Comparison of ENCODE assay signal across 8 cellular contexts in genomic region chr15:67125589-67126502, GRCh38.
DNase-seq lines count a peak whose midpoint lies in the region; ATAC-seq and TF ChIP-seq lines count a peak whose summit lies in the region.

No MANE protein-coding gene starts in this region.

- in situ Hi-C loops in transverse colon (cut with MboI; ENCODE audit: low pct_ligation_motif_present in 1 of 4, low pct_unique_long_range_greater_than_20kb in 1 of 4, low sequenced_read_pairs in 3 of 4) = no loop called here

- no peak; the same call in 1 of the 2 replicates for TF ChIP-seq RAD21 in Ishikawa (IDR thresholded peaks at IDR 0.05; ENCODE audit: low read depth)

- H3K4me1 ChIP-seq in body of pancreas = peaks cover 64% of the 10 kb centered on the region
- H3K4me1 ChIP-seq in left lung = peaks cover 24 to 84% of the 10 kb centered on the region in 2 donors
- H3K4me1 ChIP-seq in transverse colon = peaks cover 25 to 63% (median 44%) of the 10 kb centered on the region in 4 donors

- H3K4me3 ChIP-seq in body of pancreas = no peak overlapping the region
- H3K4me3 ChIP-seq in left lung = no peak overlapping the region
- H3K4me3 ChIP-seq in transverse colon = no peak overlapping the region

- H3K27me3 ChIP-seq in body of pancreas = no peaks in the 10 kb centered on the region
- H3K27me3 ChIP-seq in left lung = no peaks in the 10 kb centered on the region
- H3K27me3 ChIP-seq in transverse colon = no peaks in the 10 kb centered on the region

- no peaks in the 10 kb centered on the region for H3K9me3 ChIP-seq in body of pancreas
- no peaks in the 10 kb centered on the region for H3K9me3 ChIP-seq in left lung
- no peaks in the 10 kb centered on the region for H3K9me3 ChIP-seq in transverse colon

- H3K36me3 ChIP-seq in body of pancreas (replicated peaks in 1 of 2; ENCODE audit: insufficient read depth in 1 of 2, low read depth in 2 of 2) (no peaks in the 10 kb centered on the region), left lung (no peaks in the 10 kb centered on the region), transverse colon (no peaks in the 10 kb centered on the region)

- peak; percentile 88 for DNase-seq in AG08396 (ENCODE audit: low spot score)
- peak; percentile 61 to 84 (median 74) for DNase-seq in body of pancreas
- no peak for DNase-seq in left lung
- DNase-seq in transverse colon = no peak

- no peak for TF ChIP-seq POLR2A in body of pancreas (IDR thresholded peaks at IDR 0.05)
- no peak for TF ChIP-seq POLR2A in transverse colon (IDR thresholded peaks at IDR 0.05)

- ATAC-seq in body of pancreas (peak; percentile 67), left lung (peak; percentile 64), GM19467 (IDR thresholded peaks at IDR 0.05; ENCODE audit: unreplicated experiment) (no peak), HG03442 (IDR thresholded peaks at IDR 0.05; ENCODE audit: unreplicated experiment) (no peak), GM18519 (IDR thresholded peaks at IDR 0.05; ENCODE audit: low FRiP score, unreplicated experiment) (no peak)

- no peak for TF ChIP-seq CTCF in body of pancreas (IDR thresholded peaks at IDR 0.05)
- no peak for TF ChIP-seq CTCF in left lung (IDR thresholded peaks at IDR 0.05)
- TF ChIP-seq CTCF in transverse colon (IDR thresholded peaks at IDR 0.05) = no peak

- intact Hi-C loops in body of pancreas (cut with DNase I) = no loop called here
- intact Hi-C loops in left lung (cut with DNase I) = no loop called here
- intact Hi-C loops in transverse colon (cut with DNase I; ENCODE audit: low total_unique reads) = loop anchor here (10.0 kb wide), 1 partner anchor 59 kb away; no protein-coding TSS in a partner anchor

- TF ChIP-seq EP300 in Ishikawa (IDR thresholded peaks at IDR 0.05; ENCODE audit: borderline replicate concordance) = peak; percentile 74; the same call in 1 of the 2 replicates
- no peak for TF ChIP-seq EP300 in transverse colon (IDR thresholded peaks at IDR 0.05; ENCODE audit: low read depth)

- H3K27ac ChIP-seq in body of pancreas (peak overlapping the region; percentile 59 to 81 (median 74)), left lung (peak overlapping the region; percentile 1 to 62), transverse colon (peak overlapping the region; percentile 74 to 82 (median 76))

- WGBS in body of pancreas, 2 donors = 47 to 48% methylated on average over 18 to 20 of the region's 20 CpGs
- WGBS in transverse colon (ENCODE audit: low coverage in 1 of 2), 2 donors = 62 to 66% methylated on average over 7 to 20 of the region's 20 CpGs

TF ChIP-seq in Ishikawa, 13 proteins besides CTCF, POLR2A, EP300 and RAD21:
- TF ChIP-seq ZBTB7A (IDR thresholded peaks at IDR 0.05; ENCODE audit: low read depth) (no peak; the same call in 1 of the 2 replicates), TCF12 (IDR thresholded peaks at IDR 0.05; ENCODE audit: low read depth) (peak; percentile 71), CREB1 (IDR thresholded peaks at IDR 0.05; ENCODE audit: low read depth) (no peak), USF1 (IDR thresholded peaks at IDR 0.05) (no peak), MAX (IDR thresholded peaks at IDR 0.05) (peak; percentile 42), NFIC (IDR thresholded peaks at IDR 0.05) (0 out of 2 replicates have a peak, but pooled peaks have one; percentile 39), CEBPB (IDR thresholded peaks at IDR 0.05) (no peak), TEAD4 (IDR thresholded peaks at IDR 0.05) (no peak; the same call in 1 of the 2 replicates), YY1 (IDR thresholded peaks at IDR 0.05; ENCODE audit: low read depth) (no peak), REST (IDR thresholded peaks at IDR 0.05; ENCODE audit: low read depth) (no peak), FOXM1 (IDR thresholded peaks at IDR 0.05; ENCODE audit: borderline replicate concordance, low read depth) (peak; percentile 99), TAF1 (IDR thresholded peaks at IDR 0.05; ENCODE audit: low read depth) (no peak), EGR1 (IDR thresholded peaks at IDR 0.05) (no peak)
TF ChIP-seq in Ishikawa: peak in this region for 4.

Comparison
In these comparisons a context has a peak if more than half of its experiments do, and no peak if none do; other contexts are left out.
1. DNase-seq: peak in AG08396 (single experiment) and body of pancreas (4 of 4); none in left lung (0 of 2) and transverse colon (single experiment).
2. ATAC-seq: peak in body of pancreas (single experiment) and left lung (single experiment); none in GM19467 (single experiment), HG03442 (single experiment) and GM18519 (single experiment).
3. Peak in every context shown above with its lines, with median percentiles within 50 percentile points of each other: H3K27ac ChIP-seq.